In genomic region chr2:31812051-31812798, GRCh38 we compare ENCODE assay signal across 1 cellular context.
TF ChIP-seq lines count a peak whose summit lies in the region.

No MANE protein-coding gene starts in this region.

TF ChIP-seq in HepG2, 621 proteins besides CTCF, POLR2A, EP300 and RAD21 (continued from another document and continues in another):
- TF ChIP-seq THAP9 (CRISPR knock-in tag; IDR thresholded peaks at IDR 0.05; ENCODE audit: borderline replicate concordance) (no peak), DR1 (CRISPR knock-in tag; IDR thresholded peaks at IDR 0.05) (no peak), HDAC1 (CRISPR knock-in tag; IDR thresholded peaks at IDR 0.05) (peak; percentile 67), ZNF496 (CRISPR knock-in tag; IDR thresholded peaks at IDR 0.05; ENCODE audit: insufficient replicate concordance) (no peak), ZBTB25 (CRISPR knock-in tag; IDR thresholded peaks at IDR 0.05) (peak; percentile 54; the same call in 1 of the 2 replicates), HOXA9 (CRISPR knock-in tag; IDR thresholded peaks at IDR 0.05; ENCODE audit: borderline replicate concordance) (no peak), SOX13 (IDR thresholded peaks at IDR 0.05) (no peak), SOX13 (CRISPR knock-in tag; conservative IDR thresholded peaks at IDR 0.05 in 1 of 2, IDR thresholded peaks at IDR 0.05 in 1 of 2) (peak in 1 of 2 experiments; percentile 78; a peak in 2 of 4 replicates), ZNF468 (CRISPR knock-in tag; IDR thresholded peaks at IDR 0.05) (no peak), CAMTA2 (CRISPR knock-in tag; IDR thresholded peaks at IDR 0.05; ENCODE audit: borderline replicate concordance) (no peak), CHD4 (IDR thresholded peaks at IDR 0.05; ENCODE audit: borderline replicate concordance, low read length) (no peak), ZNF343 (CRISPR knock-in tag; IDR thresholded peaks at IDR 0.05) (no peak), ZNF160 (CRISPR knock-in tag; IDR thresholded peaks at IDR 0.05) (no peak), SKI (IDR thresholded peaks at IDR 0.05; ENCODE audit: partially characterized antibody) (no peak), ZNF564 (CRISPR knock-in tag; IDR thresholded peaks at IDR 0.05) (no peak), NCOA2 (CRISPR knock-in tag; IDR thresholded peaks at IDR 0.05) (peak; percentile 82), SP2 (CRISPR knock-in tag; IDR thresholded peaks at IDR 0.05) (no peak), RBAK (CRISPR knock-in tag; IDR thresholded peaks at IDR 0.05) (no peak), ZFYVE20 (CRISPR knock-in tag; IDR thresholded peaks at IDR 0.05; ENCODE audit: borderline replicate concordance, low read depth) (no peak), ZBTB40 (IDR thresholded peaks at IDR 0.05) (no peak), ZBTB40 (CRISPR knock-in tag; IDR thresholded peaks at IDR 0.05) (no peak; the same call in 1 of the 2 replicates), KIAA2018 (CRISPR knock-in tag; IDR thresholded peaks at IDR 0.05; ENCODE audit: borderline replicate concordance) (no peak), KDM5B (CRISPR knock-in tag; IDR thresholded peaks at IDR 0.05; ENCODE audit: borderline replicate concordance) (no peak), ZNF205 (CRISPR knock-in tag; IDR thresholded peaks at IDR 0.05) (peak; percentile 74; the same call in 1 of the 2 replicates), KLF13 (CRISPR knock-in tag; IDR thresholded peaks at IDR 0.05) (no peak), ZBED4 (CRISPR knock-in tag; IDR thresholded peaks at IDR 0.05; ENCODE audit: borderline replicate concordance) (0 out of 2 replicates have a peak, but pooled peaks have one; percentile 47), FOXM1 (CRISPR knock-in tag; IDR thresholded peaks at IDR 0.05) (no peak), TRAFD1 (CRISPR knock-in tag; IDR thresholded peaks at IDR 0.05; ENCODE audit: borderline replicate concordance) (no peak)
